8 cellular contexts compared by ENCODE assay signal in the genomic region with DNA sequence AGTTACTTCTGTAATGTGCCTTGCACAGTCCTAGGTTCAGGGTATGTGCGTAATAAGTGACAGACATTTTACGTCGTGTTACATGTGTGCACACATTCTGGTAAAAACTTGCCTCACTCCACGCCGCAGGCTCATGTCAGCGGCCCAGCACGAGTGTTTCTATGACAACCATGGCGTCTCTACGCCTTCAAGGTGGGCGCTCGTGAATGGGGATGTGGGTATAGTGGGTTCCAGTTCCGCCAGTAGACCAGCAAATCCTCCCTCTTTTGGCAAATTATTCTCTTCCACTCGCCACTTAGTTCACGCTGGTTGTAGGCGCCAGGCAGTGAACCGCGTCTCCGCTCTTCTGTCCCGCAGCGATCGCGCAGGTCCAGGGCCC. TPM values are rescaled to one million over a fixed set of nuclear protein-coding genes. Genes with fewer than 3 reads are reported as not detected.
A peak's percentile ranks its signal among the peaks of the same experiment; 100 is the strongest.
DNase-seq lines count a peak whose midpoint lies in the region; ATAC-seq, FAIRE-seq and TF ChIP-seq lines count a peak whose summit lies in the region.

No MANE protein-coding gene starts in this region.

- TF ChIP-seq POLR2A in IMR-90 (IDR thresholded peaks at IDR 0.05; ENCODE audit: low read depth, low read length) (no peak), HepG2 (IDR thresholded peaks at IDR 0.05; ENCODE audit: insufficient read depth in 1 of 2, low read depth in 2 of 2, low read length in 2 of 2) (no peak), thyroid gland (IDR thresholded peaks at IDR 0.05) (no peak)

- H3K23ac ChIP-seq in IMR-90 (ENCODE audit: low read depth, low read length): peak overlapping the region; percentile 69; the same call in 1 of the 2 replicates

- no peak overlapping the region for H4K91ac ChIP-seq in IMR-90 (ENCODE audit: insufficient read depth, low read depth, low read length)

- H3K4me3 Mint-ChIP-seq in brain: peak overlapping the region; percentile 70 to 80 (median 78)

- TF ChIP-seq CTCF in IMR-90 (conservative IDR thresholded peaks at IDR 0.05; ENCODE audit: low read depth, low read length) (no peak), brain (conservative IDR thresholded peaks at IDR 0.05) (no peak), HepG2 (CRISPR knock-in tag; IDR thresholded peaks at IDR 0.05) (no peak), thyroid gland (IDR thresholded peaks at IDR 0.05) (no peak)

- dilution Hi-C loops in IMR-90 (cut with HindIII; ENCODE audit: low sequenced_read_pairs, unreplicated experiment): no loop called here

- TF ChIP-seq EP300 in HepG2 (IDR thresholded peaks at IDR 0.05; ENCODE audit: low read depth in 2 of 2, low read length in 2 of 2) (no peak), HepG2 (CRISPR knock-in tag; IDR thresholded peaks at IDR 0.05; ENCODE audit: borderline replicate concordance) (no peak)

- FAIRE-seq in HepG2 (lab: Jason Lieb, UNC): no peak

- no peaks in the 10 kb centered on the region for H3K79me1 ChIP-seq in IMR-90 (ENCODE audit: low read depth in 1 of 2, low read length in 2 of 2)

- no peaks in the 10 kb centered on the region for H3K9me3 Mint-ChIP-seq in brain

- H2AK9ac ChIP-seq in IMR-90 (replicated peaks; ENCODE audit: low read depth, low read length, poor library complexity): no peak overlapping the region

- H2BK15ac ChIP-seq in IMR-90 (ENCODE audit: low read depth, low read length): no peak overlapping the region

- H3K4ac ChIP-seq in IMR-90 (ENCODE audit: low read depth, low read length): no peak overlapping the region

- H3K9ac ChIP-seq in IMR-90 (ENCODE audit: low read depth, low read length) (0 out of 2 replicates have a peak overlapping the region, but pooled peaks have one; percentile 6), HepG2 (ENCODE audit: insufficient read depth, low read depth, low read length) (0 out of 2 replicates have a peak overlapping the region, but pooled peaks have one; percentile 13)

- POLR2A ChIA-PET in IMR-90 (lab: Charles Lee; ENCODE audit: unreplicated experiment) (no interaction called here), HepG2 (lab: Yijun Ruan, JAX) (interaction anchor here (2.1 kb wide), 1 partner anchor 53 kb away, joined by 4 read pairs; a partner anchor contains a TSS)

- no TSS peak for BruUV-seq in IMR-90 (replicated peaks; lab: Mats Ljungman, UMichigan)
- BruUV-seq in HepG2 (replicated peaks; lab: Mats Ljungman, UMichigan): no TSS peak

- no peak overlapping the region for H3K14ac ChIP-seq in IMR-90 (replicated peaks; ENCODE audit: low read depth, low read length)

- no peak overlapping the region for H2BK5ac ChIP-seq in IMR-90 (ENCODE audit: low read depth, low read length, poor library complexity, severe bottlenecking)

- H2BK20ac ChIP-seq in IMR-90 (ENCODE audit: low read depth, low read length): no peak overlapping the region

- intact Hi-C loops in IMR-90 (cut with micrococcal nuclease) (loop anchor here (5.0 kb wide), 1 partner anchor 69 kb away; a partner anchor contains a TSS), HepG2 (cut with micrococcal nuclease; ENCODE audit: unreplicated experiment) (no loop called here), thyroid gland (cut with DNase I) (no loop called here)

- no peak overlapping the region for H4K5ac ChIP-seq in IMR-90 (ENCODE audit: low read depth, low read length)

- H3K36me3 ChIP-seq in IMR-90 (ENCODE audit: control insufficient read depth, insufficient read depth, low read length) (no peaks in the 10 kb centered on the region), HepG2 (replicated peaks in 1 of 2; ENCODE audit: control insufficient read depth in 1 of 2, insufficient read depth in 2 of 2, low read length in 2 of 2) (no peaks in the 10 kb centered on the region), thyroid gland (no peaks in the 10 kb centered on the region)

- H4K20me1 ChIP-seq in IMR-90 (ENCODE audit: insufficient read depth, low read length): no peaks in the 10 kb centered on the region
- H4K20me1 ChIP-seq in HepG2 (ENCODE audit: insufficient read depth, low read length): no peaks in the 10 kb centered on the region

- H3K4me2 ChIP-seq in IMR-90 (ENCODE audit: low read depth, low read length) (peak overlapping the region; percentile 71), HepG2 (ENCODE audit: low read depth, low read length) (peak overlapping the region; percentile 84)

- H3K27me3 ChIP-seq in IMR-90 (ENCODE audit: control insufficient read depth, insufficient read depth, low read length) (peaks cover 36% of the 10 kb centered on the region), HepG2 (ENCODE audit: control insufficient read depth in 1 of 2, insufficient read depth in 2 of 2, low read length in 2 of 2) (peaks cover 4 to 25% of the 10 kb centered on the region in 2 experiments; a peak in 4 of 5 replicates), thyroid gland (no peaks in the 10 kb centered on the region)

- no peak overlapping the region for H3K27ac Mint-ChIP-seq in brain

- no peak for DNase-seq in IMR-90
- DNase-seq in HepG2 (ENCODE audit: low spot score): no peak
- peak in 1 of 2 donors; percentile 23 for DNase-seq in thyroid gland
- DNase-seq in NCI-H510A treated with DMSO at 0.1 percent for 48 hours (lab: John Stamatoyannopoulos, UW): no peak
- no peak for DNase-seq in activated gamma-delta T cell (lab: John Stamatoyannopoulos, UW)

- peaks cover 35% of the 10 kb centered on the region for H3K4me1 Mint-ChIP-seq in brain

- peaks cover 40% of the 10 kb centered on the region for H3K27me3 Mint-ChIP-seq in brain

- no peak overlapping the region for H3K27ac ChIP-seq in IMR-90 (ENCODE audit: insufficient read depth, low read length)
- H3K27ac ChIP-seq in HepG2 (ENCODE audit: extremely low read length, insufficient read depth, low read length): no peak overlapping the region
- peak overlapping the region in 1 of 3 donors; percentile 6 for H3K27ac ChIP-seq in thyroid gland

- no peaks in the 10 kb centered on the region for H3K36me3 Mint-ChIP-seq in brain

- ATAC-seq in GM18907 (IDR thresholded peaks at IDR 0.05; ENCODE audit: unreplicated experiment) (peak; percentile 54), IMR-90 (ENCODE audit: low read depth) (no peak; the same call in 1 of the 2 replicates), HepG2 (no peak), GM21529 (IDR thresholded peaks at IDR 0.05; ENCODE audit: unreplicated experiment) (no peak)

- H3K4me1 ChIP-seq in IMR-90 (ENCODE audit: control insufficient read depth, insufficient read depth, low read length) (peaks cover 4% of the 10 kb centered on the region; the same call in 1 of the 2 replicates), HepG2 (ENCODE audit: insufficient read depth, low read length) (peaks cover 28% of the 10 kb centered on the region), thyroid gland (peaks cover 0 to 7% of the 10 kb centered on the region in 2 donors)

- in situ Hi-C loops in IMR-90 (cut with MboI; ENCODE audit: low sequenced_read_pairs) (no loop called here), HepG2 (cut with HindIII; ENCODE audit: extremely low pct_ligation_motif_present, low pct_unique_long_range_greater_than_20kb) (loop anchor here (5.0 kb wide), 1 partner anchor 69 kb away; a partner anchor contains a TSS)

- WGBS in IMR-90 (ENCODE audit: extremely low coverage in 2 of 2, insufficient read length in 1 of 2), 2 experiments: 25% methylated on average over 13 of the region's 22 CpGs; no CpG with 5 or more reads in 1 of the 2 experiments
- 15% methylated on average over 22 of the region's 22 CpGs for WGBS in HepG2 (ENCODE audit: low lambda C conversion rate)
- WGBS in thyroid gland, 2 donors: 23 to 32% methylated on average over 20 to 22 of the region's 22 CpGs

- no peak overlapping the region for H2BK120ac ChIP-seq in IMR-90 (ENCODE audit: low read depth, low read length)

- H2AFZ ChIP-seq in IMR-90 (replicated peaks; ENCODE audit: low read length, poor library complexity) (peak overlapping the region; percentile 91), HepG2 (ENCODE audit: low read length) (no peak overlapping the region)

- TF ChIP-seq RAD21 in IMR-90 (IDR thresholded peaks at IDR 0.05; ENCODE audit: low read length) (no peak), HepG2 (CRISPR knock-in tag; IDR thresholded peaks at IDR 0.05) (no peak)

- peak overlapping the region; percentile 44 for H3K4me3 ChIP-seq in IMR-90 (ENCODE audit: insufficient read depth, low read depth, low read length)
- H3K4me3 ChIP-seq in HepG2 (replicated peaks in 1 of 3; ENCODE audit: insufficient read depth in 1 of 3, low read depth in 2 of 3, low read length in 3 of 3): peak overlapping the region; percentile 46 to 69 (median 55); a peak in 5 of 6 replicates
- H3K4me3 ChIP-seq in thyroid gland (replicated peaks in 1 of 3): peak overlapping the region; percentile 12 to 43 (median 13)

- no peak overlapping the region for H4K8ac ChIP-seq in IMR-90 (ENCODE audit: low read depth in 2 of 2, low read length in 2 of 2)

- CTCF ChIA-PET in IMR-90 (lab: Yijun Ruan, JAX) (no interaction called here), HepG2 (lab: Yijun Ruan, JAX; ENCODE audit: low intra/inter-chr PET ratio, low total read pairs) (no interaction called here)

- H3K9me3 ChIP-seq in IMR-90 (ENCODE audit: control insufficient read depth, insufficient read depth, low read length) (no peaks in the 10 kb centered on the region), HepG2 (ENCODE audit: low read length) (no peaks in the 10 kb centered on the region), thyroid gland (no peaks in the 10 kb centered on the region)

- H3K18ac ChIP-seq in IMR-90 (ENCODE audit: low read depth, low read length): no peak overlapping the region

- no peaks in the 10 kb centered on the region for H3K79me2 ChIP-seq in HepG2 (ENCODE audit: insufficient read depth, low read length)

- H3K56ac ChIP-seq in IMR-90 (ENCODE audit: extremely low read depth, insufficient read depth, low read length): no peak overlapping the region

- no peak overlapping the region for H2AK5ac ChIP-seq in IMR-90 (ENCODE audit: low read depth, low read length)

- no peaks in the 10 kb centered on the region for H3K9me1 ChIP-seq in IMR-90 (ENCODE audit: insufficient read depth, low read length)

RNA-seq across cellular contexts. Expression of a gene that starts 40.3 kb away (rescaled TPM):
- total RNA-seq in IMR-90 (2012; rRNA removed): 3.3 and 3.8 TPM in 2 replicates
- 19.5 and 20.6 TPM in 2 replicates for polyA plus RNA-seq in IMR-90 (2012; rRNA removed)
- polyA plus RNA-seq in IMR-90 (2012; cell fraction: cytosol; rRNA removed): 14.8 and 30.7 TPM in 2 replicates
- polyA plus RNA-seq in IMR-90 (2012; cell fraction: nucleus; rRNA removed; ENCODE audit: low replicate concordance): 7.1 and 9.7 TPM in 2 replicates
- polyA plus RNA-seq in brain (ENCODE audit: insufficient read depth, low read depth, low replicate concordance): 13.5 TPM
- 6.4 and 12.4 TPM in 2 replicates for total RNA-seq in HepG2 (2016; rRNA removed; fragmentation: Illumina TruSeq; extraction: Trizol)
- 1.7 and 1.9 TPM in 2 replicates for total RNA-seq in HepG2 (2016; cell fraction: cytosol; rRNA removed; fragmentation: Illumina TruSeq; extraction: Trizol; ENCODE audit: low read depth)
- total RNA-seq in HepG2 (2016; cell fraction: insoluble cytoplasmic fraction; rRNA removed; fragmentation: Illumina TruSeq; extraction: Trizol): 5.9 and 12.8 TPM in 2 replicates
- total RNA-seq in HepG2 (2016; cell fraction: membrane; rRNA removed; fragmentation: Illumina TruSeq; extraction: Trizol): 6.3 and 7.3 TPM in 2 replicates
- total RNA-seq in HepG2 (2016; cell fraction: nucleus; rRNA removed; fragmentation: Illumina TruSeq; extraction: Trizol): 12.7 and 15.0 TPM in 2 replicates
- polyA plus RNA-seq in HepG2 (2011; rRNA removed): 8.6 and 8.9 TPM in 2 replicates
- polyA plus RNA-seq in HepG2 (2011; cell fraction: cytosol; rRNA removed): 9.6 and 9.8 TPM in 2 replicates
- 4.4 and 4.5 TPM in 2 replicates for polyA plus RNA-seq in HepG2 (2011; cell fraction: nucleus; rRNA removed)
- 9.6 and 9.8 TPM in 2 replicates for polyA plus RNA-seq in HepG2 (2012)
- polyA plus RNA-seq in HepG2 (2016; cell fraction: cytosol; fragmentation: Illumina TruSeq; extraction: Trizol; ENCODE audit: low read depth): 3.1 and 3.8 TPM in 2 replicates
- polyA plus RNA-seq in HepG2 (2016; cell fraction: insoluble cytoplasmic fraction; fragmentation: Illumina TruSeq; extraction: Trizol; ENCODE audit: low read depth): 10.8 and 12.3 TPM in 2 replicates
- 6.3 and 7.2 TPM in 2 replicates for polyA plus RNA-seq in HepG2 (2016; cell fraction: membrane; fragmentation: Illumina TruSeq; extraction: Trizol; ENCODE audit: low read depth)
- 35.3 and 38.8 TPM in 2 replicates for polyA plus RNA-seq in HepG2 (2016; cell fraction: nucleus; fragmentation: Illumina TruSeq; extraction: Trizol; ENCODE audit: insufficient read depth, low read depth)
- polyA minus RNA-seq in HepG2 (2011; rRNA and poly(A)+ RNA removed; ENCODE audit: low replicate concordance): 10.7 and 13.2 TPM in 2 replicates
- 7.1 and 8.4 TPM in 2 replicates for polyA minus RNA-seq in HepG2 (2011; cell fraction: cytosol; rRNA and poly(A)+ RNA removed)
- 3.0 and 3.2 TPM in 2 replicates for polyA minus RNA-seq in HepG2 (2011; cell fraction: nucleus; rRNA and poly(A)+ RNA removed)
- 10 to 100 TPM; 15.7 to 22.6 (median 20.1) TPM for total RNA-seq in thyroid gland

RNA-seq across cellular contexts. Expression of a gene that starts 53.8 kb away (rescaled TPM):
- total RNA-seq in IMR-90 (2012; rRNA removed): 13.3 and 15.1 TPM in 2 replicates
- 10.8 and 14.8 TPM in 2 replicates for polyA plus RNA-seq in IMR-90 (2012; rRNA removed)
- 2.9 and 5.8 TPM in 2 replicates for polyA plus RNA-seq in IMR-90 (2012; cell fraction: cytosol; rRNA removed)
- polyA plus RNA-seq in IMR-90 (2012; cell fraction: nucleus; rRNA removed; ENCODE audit: low replicate concordance): 5.2 and 5.3 TPM in 2 replicates
- polyA plus RNA-seq in brain (ENCODE audit: insufficient read depth, low read depth, low replicate concordance): 26.6 TPM
- total RNA-seq in HepG2 (2016; rRNA removed; fragmentation: Illumina TruSeq; extraction: Trizol): 23.2 and 26.3 TPM in 2 replicates
- total RNA-seq in HepG2 (2016; cell fraction: cytosol; rRNA removed; fragmentation: Illumina TruSeq; extraction: Trizol; ENCODE audit: low read depth): 3.1 and 3.3 TPM in 2 replicates
- total RNA-seq in HepG2 (2016; cell fraction: insoluble cytoplasmic fraction; rRNA removed; fragmentation: Illumina TruSeq; extraction: Trizol): 20.5 and 28.7 TPM in 2 replicates
- 5.6 and 8.7 TPM in 2 replicates for total RNA-seq in HepG2 (2016; cell fraction: membrane; rRNA removed; fragmentation: Illumina TruSeq; extraction: Trizol)
- total RNA-seq in HepG2 (2016; cell fraction: nucleus; rRNA removed; fragmentation: Illumina TruSeq; extraction: Trizol): 13.2 and 14.8 TPM in 2 replicates
- 6.6 and 10.8 TPM in 2 replicates for polyA plus RNA-seq in HepG2 (2011; rRNA removed)
- polyA plus RNA-seq in HepG2 (2011; cell fraction: cytosol; rRNA removed): 14.2 and 21.1 TPM in 2 replicates
- polyA plus RNA-seq in HepG2 (2011; cell fraction: nucleus; rRNA removed): 2.8 and 8.6 TPM in 2 replicates
- 11.8 and 14.4 TPM in 2 replicates for polyA plus RNA-seq in HepG2 (2012)
- 1.9 and 2.4 TPM in 2 replicates for polyA plus RNA-seq in HepG2 (2016; cell fraction: cytosol; fragmentation: Illumina TruSeq; extraction: Trizol; ENCODE audit: low read depth)
- 24.5 and 29.8 TPM in 2 replicates for polyA plus RNA-seq in HepG2 (2016; cell fraction: insoluble cytoplasmic fraction; fragmentation: Illumina TruSeq; extraction: Trizol; ENCODE audit: low read depth)
- polyA plus RNA-seq in HepG2 (2016; cell fraction: membrane; fragmentation: Illumina TruSeq; extraction: Trizol; ENCODE audit: low read depth): 3.8 and 4.4 TPM in 2 replicates
- polyA plus RNA-seq in HepG2 (2016; cell fraction: nucleus; fragmentation: Illumina TruSeq; extraction: Trizol; ENCODE audit: insufficient read depth, low read depth): 13.5 and 15.0 TPM in 2 replicates
- 6.2 and 20.2 TPM in 2 replicates for polyA minus RNA-seq in HepG2 (2011; rRNA and poly(A)+ RNA removed; ENCODE audit: low replicate concordance)
- 2.2 and 3.0 TPM in 2 replicates for polyA minus RNA-seq in HepG2 (2011; cell fraction: cytosol; rRNA and poly(A)+ RNA removed)
- polyA minus RNA-seq in HepG2 (2011; cell fraction: nucleus; rRNA and poly(A)+ RNA removed): 11.7 and 16.2 TPM in 2 replicates
- 10 to 100 TPM; 36.8 to 49.0 (median 43.7) TPM for total RNA-seq in thyroid gland

RNA-seq across cellular contexts. Expression of a gene that starts 58.0 kb away (rescaled TPM):
- total RNA-seq in IMR-90 (2012; rRNA removed): 11.9 and 13.4 TPM in 2 replicates
- 7.2 and 7.4 TPM in 2 replicates for polyA plus RNA-seq in IMR-90 (2012; rRNA removed)
- 8.1 and 8.6 TPM in 2 replicates for polyA plus RNA-seq in IMR-90 (2012; cell fraction: cytosol; rRNA removed)
- polyA plus RNA-seq in IMR-90 (2012; cell fraction: nucleus; rRNA removed; ENCODE audit: low replicate concordance): 3.1 and 4.9 TPM in 2 replicates
- 7.8 TPM for polyA plus RNA-seq in brain (ENCODE audit: insufficient read depth, low read depth, low replicate concordance)
- total RNA-seq in HepG2 (2016; rRNA removed; fragmentation: Illumina TruSeq; extraction: Trizol): 14.5 and 18.8 TPM in 2 replicates
- total RNA-seq in HepG2 (2016; cell fraction: cytosol; rRNA removed; fragmentation: Illumina TruSeq; extraction: Trizol; ENCODE audit: low read depth): 2.9 and 3.0 TPM in 2 replicates
- 15.5 and 15.8 TPM in 2 replicates for total RNA-seq in HepG2 (2016; cell fraction: insoluble cytoplasmic fraction; rRNA removed; fragmentation: Illumina TruSeq; extraction: Trizol)
- 4.9 and 5.5 TPM in 2 replicates for total RNA-seq in HepG2 (2016; cell fraction: membrane; rRNA removed; fragmentation: Illumina TruSeq; extraction: Trizol)
- total RNA-seq in HepG2 (2016; cell fraction: nucleus; rRNA removed; fragmentation: Illumina TruSeq; extraction: Trizol): 7.0 and 7.2 TPM in 2 replicates
- polyA plus RNA-seq in HepG2 (2011; rRNA removed): 8.6 and 9.8 TPM in 2 replicates
- 8.2 and 9.4 TPM in 2 replicates for polyA plus RNA-seq in HepG2 (2011; cell fraction: cytosol; rRNA removed)
- 3.9 and 4.4 TPM in 2 replicates for polyA plus RNA-seq in HepG2 (2011; cell fraction: nucleus; rRNA removed)
- 5.9 and 6.6 TPM in 2 replicates for polyA plus RNA-seq in HepG2 (2012)
- polyA plus RNA-seq in HepG2 (2016; cell fraction: cytosol; fragmentation: Illumina TruSeq; extraction: Trizol; ENCODE audit: low read depth): 2.0 and 2.8 TPM in 2 replicates
- 16.4 and 19.6 TPM in 2 replicates for polyA plus RNA-seq in HepG2 (2016; cell fraction: insoluble cytoplasmic fraction; fragmentation: Illumina TruSeq; extraction: Trizol; ENCODE audit: low read depth)
- 2.8 TPM in 2 replicates for polyA plus RNA-seq in HepG2 (2016; cell fraction: membrane; fragmentation: Illumina TruSeq; extraction: Trizol; ENCODE audit: low read depth)
- polyA plus RNA-seq in HepG2 (2016; cell fraction: nucleus; fragmentation: Illumina TruSeq; extraction: Trizol; ENCODE audit: insufficient read depth, low read depth): 10.3 and 12.6 TPM in 2 replicates
- 17.0 and 44.9 TPM in 2 replicates for polyA minus RNA-seq in HepG2 (2011; rRNA and poly(A)+ RNA removed; ENCODE audit: low replicate concordance)
- polyA minus RNA-seq in HepG2 (2011; cell fraction: cytosol; rRNA and poly(A)+ RNA removed): 4.4 and 6.0 TPM in 2 replicates
- 5.8 and 6.1 TPM in 2 replicates for polyA minus RNA-seq in HepG2 (2011; cell fraction: nucleus; rRNA and poly(A)+ RNA removed)
- total RNA-seq in thyroid gland: 10 to 100 TPM in 1 of 4 donors, 1 to 10 TPM in 3; 5.8 to 10.1 (median 7.1) TPM
